ENCODE assay signal across 1 cellular context in genomic region chr20:62104234-62104789, GRCh38.
TF ChIP-seq lines count a peak whose summit lies in the region.

No MANE protein-coding gene starts in this region.

TF ChIP-seq in HepG2, 621 proteins besides CTCF, POLR2A, EP300 and RAD21:
- TF ChIP-seq DMAP1 (CRISPR knock-in tag; IDR thresholded peaks at IDR 0.05) (no peak), ZNF629 (CRISPR knock-in tag; conservative IDR thresholded peaks at IDR 0.05) (no peak), GFI1 (CRISPR knock-in tag; IDR thresholded peaks at IDR 0.05; ENCODE audit: borderline replicate concordance) (peak; percentile 66; the same call in 1 of the 2 replicates), EED (CRISPR knock-in tag; IDR thresholded peaks at IDR 0.05) (0 out of 2 replicates have a peak, but pooled peaks have one; percentile 18), SIX1 (CRISPR knock-in tag; IDR thresholded peaks at IDR 0.05; ENCODE audit: borderline replicate concordance) (no peak), NFIC (IDR thresholded peaks at IDR 0.05; ENCODE audit: low read length) (no peak), ZNF101 (CRISPR knock-in tag; IDR thresholded peaks at IDR 0.05; ENCODE audit: borderline replicate concordance, low read depth) (no peak), KDM3A (CRISPR knock-in tag; IDR thresholded peaks at IDR 0.05; ENCODE audit: low read depth) (no peak), CBX1 (IDR thresholded peaks at IDR 0.05; ENCODE audit: low read depth) (no peak)
- TF ChIP-seq, protein P1, sequence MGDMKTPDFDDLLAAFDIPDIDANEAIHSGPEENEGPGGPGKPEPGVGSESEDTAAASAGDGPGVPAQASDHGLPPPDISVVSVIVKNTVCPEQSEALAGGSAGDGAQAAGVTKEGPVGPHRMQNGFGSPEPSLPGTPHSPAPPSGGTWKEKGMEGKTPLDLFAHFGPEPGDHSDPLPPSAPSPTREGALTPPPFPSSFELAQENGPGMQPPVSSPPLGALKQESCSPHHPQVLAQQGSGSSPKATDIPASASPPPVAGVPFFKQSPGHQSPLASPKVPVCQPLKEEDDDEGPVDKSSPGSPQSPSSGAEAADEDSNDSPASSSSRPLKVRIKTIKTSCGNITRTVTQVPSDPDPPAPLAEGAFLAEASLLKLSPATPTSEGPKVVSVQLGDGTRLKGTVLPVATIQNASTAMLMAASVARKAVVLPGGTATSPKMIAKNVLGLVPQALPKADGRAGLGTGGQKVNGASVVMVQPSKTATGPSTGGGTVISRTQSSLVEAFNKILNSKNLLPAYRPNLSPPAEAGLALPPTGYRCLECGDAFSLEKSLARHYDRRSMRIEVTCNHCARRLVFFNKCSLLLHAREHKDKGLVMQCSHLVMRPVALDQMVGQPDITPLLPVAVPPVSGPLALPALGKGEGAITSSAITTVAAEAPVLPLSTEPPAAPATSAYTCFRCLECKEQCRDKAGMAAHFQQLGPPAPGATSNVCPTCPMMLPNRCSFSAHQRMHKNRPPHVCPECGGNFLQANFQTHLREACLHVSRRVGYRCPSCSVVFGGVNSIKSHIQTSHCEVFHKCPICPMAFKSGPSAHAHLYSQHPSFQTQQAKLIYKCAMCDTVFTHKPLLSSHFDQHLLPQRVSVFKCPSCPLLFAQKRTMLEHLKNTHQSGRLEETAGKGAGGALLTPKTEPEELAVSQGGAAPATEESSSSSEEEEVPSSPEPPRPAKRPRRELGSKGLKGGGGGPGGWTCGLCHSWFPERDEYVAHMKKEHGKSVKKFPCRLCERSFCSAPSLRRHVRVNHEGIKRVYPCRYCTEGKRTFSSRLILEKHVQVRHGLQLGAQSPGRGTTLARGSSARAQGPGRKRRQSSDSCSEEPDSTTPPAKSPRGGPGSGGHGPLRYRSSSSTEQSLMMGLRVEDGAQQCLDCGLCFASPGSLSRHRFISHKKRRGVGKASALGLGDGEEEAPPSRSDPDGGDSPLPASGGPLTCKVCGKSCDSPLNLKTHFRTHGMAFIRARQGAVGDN (CRISPR knock-in tag; IDR thresholded peaks at IDR 0.05), result peak; percentile 40
